Comparison of ENCODE assay signal across 1 cellular context in the genomic region with DNA sequence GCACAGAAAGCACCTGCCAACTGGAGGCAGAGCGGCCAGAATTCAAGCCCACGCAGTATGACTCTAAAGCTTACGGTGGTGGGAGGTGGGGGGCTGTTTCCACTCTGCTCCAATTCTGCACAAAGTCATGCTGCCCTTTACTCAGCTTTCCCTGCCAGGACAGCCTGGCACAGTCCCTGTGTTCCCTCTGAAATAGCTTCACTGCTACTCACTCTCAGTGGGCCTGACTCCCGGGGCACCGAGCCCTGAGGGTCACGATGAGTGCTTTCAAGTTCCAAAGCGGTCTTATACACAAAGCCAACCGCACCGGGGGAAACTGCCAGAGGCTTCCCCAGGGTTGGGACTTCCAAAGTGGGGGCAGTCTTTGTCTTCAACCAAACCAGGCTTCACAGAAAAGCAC.
TF ChIP-seq lines count a peak whose summit lies in the region.

No MANE protein-coding gene starts in this region.

TF ChIP-seq in GM23338, 12 proteins besides CTCF, POLR2A, EP300 and RAD21 (continued from another document):
- TF ChIP-seq, protein P1, sequence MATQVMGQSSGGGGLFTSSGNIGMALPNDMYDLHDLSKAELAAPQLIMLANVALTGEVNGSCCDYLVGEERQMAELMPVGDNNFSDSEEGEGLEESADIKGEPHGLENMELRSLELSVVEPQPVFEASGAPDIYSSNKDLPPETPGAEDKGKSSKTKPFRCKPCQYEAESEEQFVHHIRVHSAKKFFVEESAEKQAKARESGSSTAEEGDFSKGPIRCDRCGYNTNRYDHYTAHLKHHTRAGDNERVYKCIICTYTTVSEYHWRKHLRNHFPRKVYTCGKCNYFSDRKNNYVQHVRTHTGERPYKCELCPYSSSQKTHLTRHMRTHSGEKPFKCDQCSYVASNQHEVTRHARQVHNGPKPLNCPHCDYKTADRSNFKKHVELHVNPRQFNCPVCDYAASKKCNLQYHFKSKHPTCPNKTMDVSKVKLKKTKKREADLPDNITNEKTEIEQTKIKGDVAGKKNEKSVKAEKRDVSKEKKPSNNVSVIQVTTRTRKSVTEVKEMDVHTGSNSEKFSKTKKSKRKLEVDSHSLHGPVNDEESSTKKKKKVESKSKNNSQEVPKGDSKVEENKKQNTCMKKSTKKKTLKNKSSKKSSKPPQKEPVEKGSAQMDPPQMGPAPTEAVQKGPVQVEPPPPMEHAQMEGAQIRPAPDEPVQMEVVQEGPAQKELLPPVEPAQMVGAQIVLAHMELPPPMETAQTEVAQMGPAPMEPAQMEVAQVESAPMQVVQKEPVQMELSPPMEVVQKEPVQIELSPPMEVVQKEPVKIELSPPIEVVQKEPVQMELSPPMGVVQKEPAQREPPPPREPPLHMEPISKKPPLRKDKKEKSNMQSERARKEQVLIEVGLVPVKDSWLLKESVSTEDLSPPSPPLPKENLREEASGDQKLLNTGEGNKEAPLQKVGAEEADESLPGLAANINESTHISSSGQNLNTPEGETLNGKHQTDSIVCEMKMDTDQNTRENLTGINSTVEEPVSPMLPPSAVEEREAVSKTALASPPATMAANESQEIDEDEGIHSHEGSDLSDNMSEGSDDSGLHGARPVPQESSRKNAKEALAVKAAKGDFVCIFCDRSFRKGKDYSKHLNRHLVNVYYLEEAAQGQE (IDR thresholded peaks at IDR 0.05; ENCODE audit: unreplicated experiment), result no peak
